1 cellular context compared by ENCODE assay signal in the genomic region with DNA sequence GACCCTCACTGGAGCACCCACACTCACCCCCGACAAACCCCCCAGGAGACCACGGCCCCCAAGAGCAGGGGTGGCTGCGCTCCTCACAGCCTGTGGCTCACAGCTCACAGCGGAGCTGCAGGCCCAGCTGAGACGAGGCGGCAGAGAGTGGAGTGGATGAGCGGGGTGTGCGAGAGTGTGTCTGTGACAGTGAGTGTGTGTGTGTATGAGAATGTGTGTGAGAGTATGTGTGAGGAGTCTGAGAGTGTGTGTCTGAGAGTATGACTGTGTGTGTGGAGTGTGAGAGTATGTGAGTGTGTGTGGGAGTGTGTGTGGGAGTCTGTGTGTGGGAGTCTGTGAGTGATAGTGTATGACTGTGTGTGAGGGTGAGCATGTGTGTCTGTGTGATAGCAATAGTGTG.
TF ChIP-seq lines count a peak whose summit lies in the region.

No MANE protein-coding gene starts in this region.

TF ChIP-seq in HepG2, 621 proteins besides CTCF, POLR2A, EP300 and RAD21 (continued from another document and continues in another):
- TF ChIP-seq YEATS4 (CRISPR knock-in tag; IDR thresholded peaks at IDR 0.05; ENCODE audit: borderline replicate concordance) (no peak), ZBTB7A (CRISPR knock-in tag; IDR thresholded peaks at IDR 0.05) (no peak), HOXA9 (CRISPR knock-in tag; IDR thresholded peaks at IDR 0.05; ENCODE audit: borderline replicate concordance) (no peak), ZNF3 (CRISPR knock-in tag; IDR thresholded peaks at IDR 0.05) (no peak), SNAPC2 (CRISPR knock-in tag; IDR thresholded peaks at IDR 0.05) (0 out of 2 replicates have a peak, but pooled peaks have one; percentile 13), LCORL (IDR thresholded peaks at IDR 0.05) (peak; percentile 57; the same call in 1 of the 2 replicates), LCORL (CRISPR knock-in tag; IDR thresholded peaks at IDR 0.05) (no peak), ATF5 (CRISPR knock-in tag; IDR thresholded peaks at IDR 0.05; ENCODE audit: low read depth) (0 out of 2 replicates have a peak, but pooled peaks have one; percentile 11), ZSCAN25 (CRISPR knock-in tag; IDR thresholded peaks at IDR 0.05) (0 out of 2 replicates have a peak, but pooled peaks have one; percentile 43), JUNB (CRISPR knock-in tag; IDR thresholded peaks at IDR 0.05; ENCODE audit: borderline replicate concordance) (no peak; the same call in 1 of the 2 replicates), ZNF274 (CRISPR knock-in tag; IDR thresholded peaks at IDR 0.05) (no peak), SIX4 (CRISPR knock-in tag; IDR thresholded peaks at IDR 0.05) (no peak), ZNF775 (CRISPR knock-in tag; IDR thresholded peaks at IDR 0.05; ENCODE audit: borderline replicate concordance) (no peak), ZNF619 (CRISPR knock-in tag; IDR thresholded peaks at IDR 0.05) (0 out of 2 replicates have a peak, but pooled peaks have one; percentile 11), ZNF44 (CRISPR knock-in tag; IDR thresholded peaks at IDR 0.05) (0 out of 2 replicates have a peak, but pooled peaks have one; percentile 40), IKZF5 (CRISPR knock-in tag; IDR thresholded peaks at IDR 0.05) (no peak; the same call in 1 of the 2 replicates), SUZ12 (IDR thresholded peaks at IDR 0.05; ENCODE audit: low read depth, low read length) (no peak), SRSF9 (IDR thresholded peaks at IDR 0.05; ENCODE audit: borderline replicate concordance, insufficient read depth, low read depth, low read length, poor library complexity, severe bottlenecking) (no peak), CCAR2 (optimal IDR thresholded peaks at IDR 0.05; ENCODE audit: low read depth, low read length) (no peak), ZNF543 (CRISPR knock-in tag; IDR thresholded peaks at IDR 0.05) (no peak), ZNF569 (CRISPR knock-in tag; IDR thresholded peaks at IDR 0.05; ENCODE audit: borderline replicate concordance) (0 out of 2 replicates have a peak, but pooled peaks have one; percentile 6), ZNF724P (CRISPR knock-in tag; IDR thresholded peaks at IDR 0.05; ENCODE audit: borderline replicate concordance) (0 out of 2 replicates have a peak, but pooled peaks have one; percentile 13), EEA1 (CRISPR knock-in tag; IDR thresholded peaks at IDR 0.05; ENCODE audit: borderline replicate concordance) (0 out of 2 replicates have a peak, but pooled peaks have one; percentile 25), TMF1 (CRISPR knock-in tag; IDR thresholded peaks at IDR 0.05; ENCODE audit: low read depth) (peak; percentile 7; the same call in 1 of the 2 replicates), ZNF646 (CRISPR knock-in tag; IDR thresholded peaks at IDR 0.05) (peak; percentile 98), MED1 (CRISPR knock-in tag; IDR thresholded peaks at IDR 0.05) (peak; percentile 36; the same call in 1 of the 2 replicates), REL (CRISPR knock-in tag; conservative IDR thresholded peaks at IDR 0.05) (0 out of 2 replicates have a peak, but pooled peaks have one; percentile 12), USF2 (IDR thresholded peaks at IDR 0.05; ENCODE audit: low read depth, low read length) (no peak), USF2 (CRISPR knock-in tag; IDR thresholded peaks at IDR 0.05; ENCODE audit: borderline replicate concordance) (no peak), GFI1 (CRISPR knock-in tag; IDR thresholded peaks at IDR 0.05; ENCODE audit: borderline replicate concordance) (0 out of 2 replicates have a peak, but pooled peaks have one; percentile 17), ZBTB38 (CRISPR knock-in tag; IDR thresholded peaks at IDR 0.05) (peak; percentile 94), MEIS2 (CRISPR knock-in tag; IDR thresholded peaks at IDR 0.05) (peak; percentile 25; the same call in 1 of the 2 replicates), ZNF746 (CRISPR knock-in tag; IDR thresholded peaks at IDR 0.05) (no peak; the same call in 1 of the 2 replicates), SMYD3 (CRISPR knock-in tag; IDR thresholded peaks at IDR 0.05) (0 out of 2 replicates have a peak, but pooled peaks have one; percentile 31), KAT2B (IDR thresholded peaks at IDR 0.05; ENCODE audit: borderline replicate concordance, low read depth, low read length) (no peak), NKX3-1 (CRISPR knock-in tag; IDR thresholded peaks at IDR 0.05) (peak; percentile 33; the same call in 1 of the 2 replicates), CHD2 (IDR thresholded peaks at IDR 0.05; ENCODE audit: low read depth, low read length) (no peak), SRSF4 (IDR thresholded peaks at IDR 0.05; ENCODE audit: low read depth, low read length, poor library complexity, severe bottlenecking) (no peak), ZFP36 (IDR thresholded peaks at IDR 0.05; ENCODE audit: borderline replicate concordance, low read depth, low read length, partially characterized antibody) (no peak), ZNF10 (CRISPR knock-in tag; IDR thresholded peaks at IDR 0.05; ENCODE audit: borderline replicate concordance, low read depth) (no peak)
- TF ChIP-seq, protein P1, sequence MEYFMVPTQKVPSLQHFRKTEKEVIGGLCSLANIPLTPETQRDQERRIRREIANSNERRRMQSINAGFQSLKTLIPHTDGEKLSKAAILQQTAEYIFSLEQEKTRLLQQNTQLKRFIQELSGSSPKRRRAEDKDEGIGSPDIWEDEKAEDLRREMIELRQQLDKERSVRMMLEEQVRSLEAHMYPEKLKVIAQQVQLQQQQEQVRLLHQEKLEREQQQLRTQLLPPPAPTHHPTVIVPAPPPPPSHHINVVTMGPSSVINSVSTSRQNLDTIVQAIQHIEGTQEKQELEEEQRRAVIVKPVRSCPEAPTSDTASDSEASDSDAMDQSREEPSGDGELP (IDR thresholded peaks at IDR 0.05; ENCODE audit: borderline replicate concordance, low read depth): peak; percentile 14; the same call in 1 of the 2 replicates
- TF ChIP-seq, protein P2, sequence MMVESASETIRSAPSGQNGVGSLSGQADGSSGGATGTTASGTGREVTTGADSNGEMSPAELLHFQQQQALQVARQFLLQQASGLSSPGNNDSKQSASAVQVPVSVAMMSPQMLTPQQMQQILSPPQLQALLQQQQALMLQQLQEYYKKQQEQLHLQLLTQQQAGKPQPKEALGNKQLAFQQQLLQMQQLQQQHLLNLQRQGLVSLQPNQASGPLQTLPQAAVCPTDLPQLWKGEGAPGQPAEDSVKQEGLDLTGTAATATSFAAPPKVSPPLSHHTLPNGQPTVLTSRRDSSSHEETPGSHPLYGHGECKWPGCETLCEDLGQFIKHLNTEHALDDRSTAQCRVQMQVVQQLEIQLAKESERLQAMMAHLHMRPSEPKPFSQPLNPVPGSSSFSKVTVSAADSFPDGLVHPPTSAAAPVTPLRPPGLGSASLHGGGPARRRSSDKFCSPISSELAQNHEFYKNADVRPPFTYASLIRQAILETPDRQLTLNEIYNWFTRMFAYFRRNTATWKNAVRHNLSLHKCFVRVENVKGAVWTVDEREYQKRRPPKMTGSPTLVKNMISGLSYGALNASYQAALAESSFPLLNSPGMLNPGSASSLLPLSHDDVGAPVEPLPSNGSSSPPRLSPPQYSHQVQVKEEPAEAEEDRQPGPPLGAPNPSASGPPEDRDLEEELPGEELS (CRISPR knock-in tag; IDR thresholded peaks at IDR 0.05): no peak
- TF ChIP-seq, protein P3, sequence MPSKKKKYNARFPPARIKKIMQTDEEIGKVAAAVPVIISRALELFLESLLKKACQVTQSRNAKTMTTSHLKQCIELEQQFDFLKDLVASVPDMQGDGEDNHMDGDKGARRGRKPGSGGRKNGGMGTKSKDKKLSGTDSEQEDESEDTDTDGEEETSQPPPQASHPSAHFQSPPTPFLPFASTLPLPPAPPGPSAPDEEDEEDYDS (CRISPR knock-in tag; IDR thresholded peaks at IDR 0.05): no peak
- TF ChIP-seq, protein P4, sequence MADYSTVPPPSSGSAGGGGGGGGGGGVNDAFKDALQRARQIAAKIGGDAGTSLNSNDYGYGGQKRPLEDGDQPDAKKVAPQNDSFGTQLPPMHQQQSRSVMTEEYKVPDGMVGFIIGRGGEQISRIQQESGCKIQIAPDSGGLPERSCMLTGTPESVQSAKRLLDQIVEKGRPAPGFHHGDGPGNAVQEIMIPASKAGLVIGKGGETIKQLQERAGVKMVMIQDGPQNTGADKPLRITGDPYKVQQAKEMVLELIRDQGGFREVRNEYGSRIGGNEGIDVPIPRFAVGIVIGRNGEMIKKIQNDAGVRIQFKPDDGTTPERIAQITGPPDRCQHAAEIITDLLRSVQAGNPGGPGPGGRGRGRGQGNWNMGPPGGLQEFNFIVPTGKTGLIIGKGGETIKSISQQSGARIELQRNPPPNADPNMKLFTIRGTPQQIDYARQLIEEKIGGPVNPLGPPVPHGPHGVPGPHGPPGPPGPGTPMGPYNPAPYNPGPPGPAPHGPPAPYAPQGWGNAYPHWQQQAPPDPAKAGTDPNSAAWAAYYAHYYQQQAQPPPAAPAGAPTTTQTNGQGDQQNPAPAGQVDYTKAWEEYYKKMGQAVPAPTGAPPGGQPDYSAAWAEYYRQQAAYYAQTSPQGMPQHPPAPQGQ (CRISPR knock-in tag; IDR thresholded peaks at IDR 0.05; ENCODE audit: borderline replicate concordance): peak; percentile 91; the same call in 1 of the 2 replicates
- TF ChIP-seq, protein P5, sequence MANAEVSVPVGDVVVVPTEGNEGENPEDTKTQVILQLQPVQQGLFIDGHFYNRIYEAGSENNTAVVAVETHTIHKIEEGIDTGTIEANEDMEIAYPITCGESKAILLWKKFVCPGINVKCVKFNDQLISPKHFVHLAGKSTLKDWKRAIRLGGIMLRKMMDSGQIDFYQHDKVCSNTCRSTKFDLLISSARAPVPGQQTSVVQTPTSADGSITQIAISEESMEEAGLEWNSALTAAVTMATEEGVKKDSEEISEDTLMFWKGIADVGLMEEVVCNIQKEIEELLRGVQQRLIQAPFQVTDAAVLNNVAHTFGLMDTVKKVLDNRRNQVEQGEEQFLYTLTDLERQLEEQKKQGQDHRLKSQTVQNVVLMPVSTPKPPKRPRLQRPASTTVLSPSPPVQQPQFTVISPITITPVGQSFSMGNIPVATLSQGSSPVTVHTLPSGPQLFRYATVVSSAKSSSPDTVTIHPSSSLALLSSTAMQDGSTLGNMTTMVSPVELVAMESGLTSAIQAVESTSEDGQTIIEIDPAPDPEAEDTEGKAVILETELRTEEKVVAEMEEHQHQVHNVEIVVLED (CRISPR knock-in tag; IDR thresholded peaks at IDR 0.05; ENCODE audit: borderline replicate concordance): no peak
